Comparison of ENCODE assay signal across 13 cellular contexts in the genomic region with DNA sequence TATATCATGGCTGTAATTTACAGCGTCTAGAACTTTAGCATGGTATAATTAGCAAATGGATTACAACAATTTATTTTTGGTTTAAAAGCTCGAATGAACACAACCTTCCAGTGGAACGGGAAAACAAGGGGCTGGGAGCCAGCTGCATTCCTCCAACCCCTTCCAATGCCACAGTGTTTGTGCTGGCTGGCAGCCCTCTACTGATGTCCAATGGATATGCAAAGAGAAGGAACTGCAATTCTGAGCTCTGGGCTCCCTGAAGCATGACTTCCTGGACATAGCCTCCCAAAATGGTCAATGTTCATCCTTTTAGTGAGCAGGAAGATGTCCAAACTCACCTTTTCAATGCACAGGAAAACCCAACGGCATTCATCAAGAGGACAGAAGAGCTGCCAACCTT.
"Had no signal": no experiment of that assay in that cellular context is flagged by ENCODE, and none has a peak within 500 bp of the region (broad histone marks: within the 10 kb centered on the region; RNA-seq: fewer than 3 reads in every experiment).

No MANE protein-coding gene starts in this region.

- H3K27ac ChIP-seq: neutrophil, prostate gland, uterus had no signal

- H3K9me3 ChIP-seq: mucosa of descending colon, neutrophil, prostate gland, uterus had no signal

- H3K36me3 ChIP-seq: neutrophil, prostate gland, uterus had no signal

- H3K27me3 ChIP-seq: neutrophil, uterus had no signal

- H3K4me1 ChIP-seq: prostate gland, uterus had no signal

- H3K4me3 ChIP-seq: mucosa of descending colon, prostate gland, uterus had no signal

- DNase-seq: activated CD4-positive, alpha-beta T cell treated with anti-CD3 and anti-CD28 coated beads, Interleukin-2, amount 50 U/mL, for 1 hour; activated effector memory CD4-positive, alpha-beta T cell treated with Interleukin-2 at 50 U/mL for 16 hours; activated T-cell treated with anti-CD3 and anti-CD28 coated beads, Interleukin-2, amount 50 U/mL, for 24 hours; amniotic stem cell; left colon; mucosa of descending colon; naive thymus-derived CD8-positive, alpha-beta T cell; stimulated activated CD4-positive, alpha-beta T cell treated with anti-CD3 and anti-CD28 coated beads, Interleukin-2, amount 100 ng/mL, for 48 hours; T-helper 2 cell; uterus had no signal

- ATAC-seq: activated naive CD4-positive, alpha-beta T cell treated with anti-CD3 and anti-CD28 coated beads, Interleukin-2, amount 50 U/mL, for 72 hours; left colon; mucosa of descending colon; naive thymus-derived CD8-positive, alpha-beta T cell had no signal
